Comparison of ENCODE assay signal across 1 cellular context in the genomic region with DNA sequence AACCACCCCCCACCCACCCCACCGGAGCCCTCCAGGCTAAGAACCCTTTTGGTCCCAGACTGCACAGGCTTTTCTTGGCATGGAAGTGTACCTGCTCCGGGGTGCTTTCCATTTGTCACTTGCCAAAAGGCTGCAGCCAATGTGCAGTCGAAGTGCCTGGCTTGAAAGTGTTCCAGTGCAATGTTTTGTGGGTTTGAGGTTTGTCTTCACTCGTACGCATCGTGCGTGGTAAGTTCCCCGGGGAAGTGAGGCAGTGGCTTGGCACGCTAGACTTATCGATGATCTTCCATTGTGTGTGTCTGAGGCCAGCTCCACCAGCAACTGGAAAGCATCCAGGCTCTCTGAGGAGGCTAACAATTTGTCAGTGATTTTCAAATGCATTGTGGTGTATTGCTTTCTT.
TF ChIP-seq lines count a peak whose summit lies in the region.

No MANE protein-coding gene starts in this region.

TF ChIP-seq in GM23338, 12 proteins besides CTCF, POLR2A, EP300 and RAD21 (continued from another document):
- TF ChIP-seq, protein P1, sequence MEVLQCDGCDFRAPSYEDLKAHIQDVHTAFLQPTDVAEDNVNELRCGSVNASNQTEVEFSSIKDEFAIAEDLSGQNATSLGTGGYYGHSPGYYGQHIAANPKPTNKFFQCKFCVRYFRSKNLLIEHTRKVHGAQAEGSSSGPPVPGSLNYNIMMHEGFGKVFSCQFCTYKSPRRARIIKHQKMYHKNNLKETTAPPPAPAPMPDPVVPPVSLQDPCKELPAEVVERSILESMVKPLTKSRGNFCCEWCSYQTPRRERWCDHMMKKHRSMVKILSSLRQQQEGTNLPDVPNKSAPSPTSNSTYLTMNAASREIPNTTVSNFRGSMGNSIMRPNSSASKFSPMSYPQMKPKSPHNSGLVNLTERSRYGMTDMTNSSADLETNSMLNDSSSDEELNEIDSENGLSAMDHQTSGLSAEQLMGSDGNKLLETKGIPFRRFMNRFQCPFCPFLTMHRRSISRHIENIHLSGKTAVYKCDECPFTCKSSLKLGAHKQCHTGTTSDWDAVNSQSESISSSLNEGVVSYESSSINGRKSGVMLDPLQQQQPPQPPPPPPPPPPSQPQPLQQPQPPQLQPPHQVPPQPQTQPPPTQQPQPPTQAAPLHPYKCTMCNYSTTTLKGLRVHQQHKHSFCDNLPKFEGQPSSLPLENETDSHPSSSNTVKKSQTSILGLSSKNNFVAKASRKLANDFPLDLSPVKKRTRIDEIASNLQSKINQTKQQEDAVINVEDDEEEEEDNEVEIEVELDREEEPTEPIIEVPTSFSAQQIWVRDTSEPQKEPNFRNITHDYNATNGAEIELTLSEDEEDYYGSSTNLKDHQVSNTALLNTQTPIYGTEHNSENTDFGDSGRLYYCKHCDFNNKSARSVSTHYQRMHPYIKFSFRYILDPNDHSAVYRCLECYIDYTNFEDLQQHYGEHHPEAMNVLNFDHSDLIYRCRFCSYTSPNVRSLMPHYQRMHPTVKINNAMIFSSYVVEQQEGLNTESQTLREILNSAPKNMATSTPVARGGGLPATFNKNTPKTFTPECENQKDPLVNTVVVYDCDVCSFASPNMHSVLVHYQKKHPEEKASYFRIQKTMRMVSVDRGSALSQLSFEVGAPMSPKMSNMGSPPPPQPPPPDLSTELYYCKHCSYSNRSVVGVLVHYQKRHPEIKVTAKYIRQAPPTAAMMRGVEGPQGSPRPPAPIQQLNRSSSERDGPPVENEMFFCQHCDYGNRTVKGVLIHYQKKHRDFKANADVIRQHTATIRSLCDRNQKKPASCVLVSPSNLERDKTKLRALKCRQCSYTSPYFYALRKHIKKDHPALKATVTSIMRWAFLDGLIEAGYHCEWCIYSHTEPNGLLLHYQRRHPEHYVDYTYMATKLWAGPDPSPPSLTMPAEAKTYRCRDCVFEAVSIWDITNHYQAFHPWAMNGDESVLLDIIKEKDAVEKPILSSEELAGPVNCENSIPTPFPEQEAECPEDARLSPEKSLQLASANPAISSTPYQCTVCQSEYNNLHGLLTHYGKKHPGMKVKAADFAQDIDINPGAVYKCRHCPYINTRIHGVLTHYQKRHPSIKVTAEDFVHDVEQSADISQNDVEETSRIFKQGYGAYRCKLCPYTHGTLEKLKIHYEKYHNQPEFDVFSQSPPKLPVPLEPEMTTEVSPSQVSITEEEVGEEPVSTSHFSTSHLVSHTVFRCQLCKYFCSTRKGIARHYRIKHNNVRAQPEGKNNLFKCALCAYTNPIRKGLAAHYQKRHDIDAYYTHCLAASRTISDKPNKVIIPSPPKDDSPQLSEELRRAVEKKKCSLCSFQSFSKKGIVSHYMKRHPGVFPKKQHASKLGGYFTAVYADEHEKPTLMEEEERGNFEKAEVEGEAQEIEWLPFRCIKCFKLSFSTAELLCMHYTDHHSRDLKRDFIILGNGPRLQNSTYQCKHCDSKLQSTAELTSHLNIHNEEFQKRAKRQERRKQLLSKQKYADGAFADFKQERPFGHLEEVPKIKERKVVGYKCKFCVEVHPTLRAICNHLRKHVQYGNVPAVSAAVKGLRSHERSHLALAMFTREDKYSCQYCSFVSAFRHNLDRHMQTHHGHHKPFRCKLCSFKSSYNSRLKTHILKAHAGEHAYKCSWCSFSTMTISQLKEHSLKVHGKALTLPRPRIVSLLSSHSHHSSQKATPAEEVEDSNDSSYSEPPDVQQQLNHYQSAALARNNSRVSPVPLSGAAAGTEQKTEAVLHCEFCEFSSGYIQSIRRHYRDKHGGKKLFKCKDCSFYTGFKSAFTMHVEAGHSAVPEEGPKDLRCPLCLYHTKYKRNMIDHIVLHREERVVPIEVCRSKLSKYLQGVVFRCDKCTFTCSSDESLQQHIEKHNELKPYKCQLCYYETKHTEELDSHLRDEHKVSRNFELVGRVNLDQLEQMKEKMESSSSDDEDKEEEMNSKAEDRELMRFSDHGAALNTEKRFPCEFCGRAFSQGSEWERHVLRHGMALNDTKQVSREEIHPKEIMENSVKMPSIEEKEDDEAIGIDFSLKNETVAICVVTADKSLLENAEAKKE (CRISPR knock-in tag; IDR thresholded peaks at IDR 0.05) = no peak
